14 cellular contexts compared by ENCODE assay signal in the genomic region with DNA sequence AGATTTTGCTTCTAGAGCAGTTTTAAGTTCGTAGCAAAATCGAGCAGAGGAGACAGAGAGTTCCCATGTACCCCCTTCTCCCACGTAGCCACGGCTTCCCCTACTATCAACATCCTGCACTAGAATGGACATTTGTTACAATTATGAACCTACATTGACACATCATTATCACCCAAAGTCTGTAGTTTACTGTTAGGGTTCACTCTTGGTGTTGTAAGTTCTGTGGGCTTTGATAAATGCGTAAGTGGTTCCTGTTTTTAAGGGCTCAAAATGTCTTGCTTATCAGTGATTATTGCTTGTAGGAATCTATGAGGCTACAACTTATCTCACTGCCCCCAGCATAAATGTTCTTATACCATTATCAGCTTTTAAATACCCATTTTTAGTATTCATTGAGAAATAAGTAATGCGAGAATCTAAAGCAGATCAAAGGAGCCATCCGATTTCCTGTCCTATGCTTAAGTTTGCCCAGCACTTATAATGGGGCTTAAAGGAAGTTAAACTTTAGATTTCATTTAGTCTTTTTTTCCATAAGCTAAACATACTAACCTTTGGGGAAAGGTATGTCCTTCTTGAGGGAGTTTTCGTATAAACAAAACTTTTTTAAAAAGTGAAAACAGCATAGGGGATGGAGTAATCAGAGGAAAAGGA.
DNase-seq lines count a peak whose midpoint lies in the region; ATAC-seq and TF ChIP-seq lines count a peak whose summit lies in the region.
"Had no signal": no experiment of that assay in that cellular context is flagged by ENCODE, and none has a peak within 500 bp of the region (broad histone marks: within the 10 kb centered on the region; RNA-seq: fewer than 3 reads in every experiment).

No MANE protein-coding gene starts in this region.

- peak overlapping the region; percentile 62 for H3K4me3 Mint-ChIP-seq in activated naive CD4-positive, alpha-beta T cell treated with anti-CD3 and anti-CD28 coated beads, Interleukin-2, amount 50 U/mL, for 24 hours
- H3K4me3 Mint-ChIP-seq in T-helper 2 cell treated with Interferon-gamma antibody and Interleukin-4, amounts not matched to agents 5 μg/mL and 100 μg/mL, for 36 hours: no peak overlapping the region
- H3K4me3 Mint-ChIP-seq: type B pancreatic cell had no signal

- peak; percentile 41 for TF ChIP-seq POLR2A in erythroblast (IDR thresholded peaks at IDR 0.05; ENCODE audit: low read length)

- H3K27me3 Mint-ChIP-seq in activated naive CD4-positive, alpha-beta T cell treated with anti-CD3 and anti-CD28 coated beads, Interleukin-2, amount 50 U/mL, for 24 hours: no peaks in the 10 kb centered on the region
- no peaks in the 10 kb centered on the region for H3K27me3 Mint-ChIP-seq in T-helper 2 cell treated with Interferon-gamma antibody and Interleukin-4, amounts not matched to agents 5 μg/mL and 100 μg/mL, for 36 hours (ENCODE audit: low read depth)
- H3K27me3 Mint-ChIP-seq: type B pancreatic cell had no signal

- no peaks in the 10 kb centered on the region for H3K9me3 Mint-ChIP-seq in activated naive CD4-positive, alpha-beta T cell treated with anti-CD3 and anti-CD28 coated beads, Interleukin-2, amount 50 U/mL, for 24 hours
- no peaks in the 10 kb centered on the region for H3K9me3 Mint-ChIP-seq in T-helper 2 cell treated with Interferon-gamma antibody and Interleukin-4, amounts not matched to agents 5 μg/mL and 100 μg/mL, for 36 hours
- H3K9me3 Mint-ChIP-seq: type B pancreatic cell had no signal

- H3K4me1 Mint-ChIP-seq in activated naive CD4-positive, alpha-beta T cell treated with anti-CD3 and anti-CD28 coated beads, Interleukin-2, amount 50 U/mL, for 24 hours: peaks cover 84% of the 10 kb centered on the region
- peaks cover 49% of the 10 kb centered on the region for H3K4me1 Mint-ChIP-seq in T-helper 2 cell treated with Interferon-gamma antibody and Interleukin-4, amounts not matched to agents 5 μg/mL and 100 μg/mL, for 36 hours (ENCODE audit: low read depth)

- H3K36me3 Mint-ChIP-seq in activated naive CD4-positive, alpha-beta T cell treated with anti-CD3 and anti-CD28 coated beads, Interleukin-2, amount 50 U/mL, for 24 hours: peaks cover 24% of the 10 kb centered on the region
- H3K36me3 Mint-ChIP-seq in T-helper 2 cell treated with Interferon-gamma antibody and Interleukin-4, amounts not matched to agents 5 μg/mL and 100 μg/mL, for 36 hours (ENCODE audit: low read depth): peaks cover 25% of the 10 kb centered on the region

- ATAC-seq in GM21390 (IDR thresholded peaks at IDR 0.05; ENCODE audit: unreplicated experiment): no peak
- no peak for ATAC-seq in HG03108 (IDR thresholded peaks at IDR 0.05; ENCODE audit: unreplicated experiment)

- DNase-seq in activated naive CD4-positive, alpha-beta T cell treated with anti-CD3 and anti-CD28 coated beads, Interleukin-2, amount 50 U/mL, for 16 hours: no peak
- no peak for DNase-seq in T-helper 2 cell treated with Interferon-gamma antibody and Interleukin-4, amounts not matched to agents 5 μg/mL and 100 μg/mL, for 36 hours (ENCODE audit: low spot score)
- DNase-seq in erythroblast (lab: John Stamatoyannopoulos, UW) (peak; percentile 62 to 88), hypothalamus (lab: John Stamatoyannopoulos, UW) (no peak), cardiac septum (ENCODE audit: low spot score) (no peak)
- DNase-seq: central memory CD4-positive, alpha-beta T cell; GM23248; NCI-H2081; SHP77 treated with DMSO at 0.1 percent for 48 hours; WERI-Rb-1 had no signal

- intact Hi-C loops in cardiac septum (cut with DNase I): no loop called here

- peak overlapping the region; percentile 87 for H3K27ac Mint-ChIP-seq in activated naive CD4-positive, alpha-beta T cell treated with anti-CD3 and anti-CD28 coated beads, Interleukin-2, amount 50 U/mL, for 24 hours
- H3K27ac Mint-ChIP-seq in T-helper 2 cell treated with Interferon-gamma antibody and Interleukin-4, amounts not matched to agents 5 μg/mL and 100 μg/mL, for 36 hours: peak overlapping the region; percentile 51
- H3K27ac Mint-ChIP-seq: type B pancreatic cell had no signal

Comparison
In these comparisons a context has a peak if more than half of its experiments do, and no peak if none do; other contexts are left out.
1. DNase-seq: peak in erythroblast (2 of 2); none in activated naive CD4-positive, alpha-beta T cell treated with anti-CD3 and anti-CD28 coated beads, Interleukin-2, amount 50 U/mL, for 16 hours (single experiment), T-helper 2 cell treated with Interferon-gamma antibody and Interleukin-4, amounts not matched to agents 5 μg/mL and 100 μg/mL, for 36 hours (single experiment), hypothalamus (0 of 51) and cardiac septum (single experiment).